ENCODE assay signal across 8 cellular contexts in the genomic region with DNA sequence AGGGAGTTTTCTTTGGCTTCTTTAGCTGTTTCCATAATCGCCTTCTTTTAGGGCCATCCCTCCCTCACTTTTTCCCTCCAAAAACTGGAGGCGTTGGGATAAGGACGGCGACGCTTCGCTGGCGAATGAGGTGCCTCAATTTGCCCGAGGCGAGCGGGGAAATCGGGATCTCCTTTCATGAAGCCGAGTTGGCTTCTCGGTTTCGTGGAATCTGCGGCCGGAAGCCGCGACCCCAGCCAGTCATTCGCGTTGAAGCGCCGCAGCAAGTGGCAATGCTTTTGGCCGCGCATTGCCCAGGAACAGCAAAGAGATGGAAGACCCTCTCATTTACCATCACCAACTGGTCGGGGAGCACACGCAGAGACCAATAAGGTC. TPM values are rescaled to one million over a fixed set of nuclear protein-coding genes. Genes with fewer than 3 reads are reported as not detected.
DNase-seq lines count a peak whose midpoint lies in the region; ATAC-seq and TF ChIP-seq lines count a peak whose summit lies in the region.

No MANE protein-coding gene starts in this region.

- H3K4me2 ChIP-seq in smooth muscle cell = peak overlapping the region; percentile 97

- POLR2A ChIA-PET in RWPE1 (lab: Yijun Ruan, JAX; ENCODE audit: low non-redundant PET) = no interaction called here

- DNase-seq in NCI-H1105 treated with DMSO at 0.1 percent for 48 hours (lab: John Stamatoyannopoulos, UW) = peak; percentile 66
- no peak for DNase-seq in NCI-H1105 (lab: John Stamatoyannopoulos, UW)
- no peak for DNase-seq in RWPE1 (ENCODE audit: low spot score)
- DNase-seq in smooth muscle cell (lab: John Stamatoyannopoulos, UW; ENCODE audit: unreplicated experiment) = no peak
- no peak for DNase-seq in NCI-H1694 (lab: John Stamatoyannopoulos, UW)
- no peak for DNase-seq in effector CD8-positive, alpha-beta T cell (lab: John Stamatoyannopoulos, UW)

- H3K27ac ChIP-seq in RWPE1 (peak overlapping the region; percentile 52), gastroesophageal sphincter (peak overlapping the region in 1 of 4 donors; percentile 47), smooth muscle cell (ENCODE audit: low read depth) (no peak overlapping the region)

- CTCF ChIA-PET in RWPE1 (lab: Yijun Ruan, JAX) = interaction anchor here (0.6 to 1.4 kb wide), 3 partner anchors 9 to 160 kb away, joined by 3 to 11 read pairs (median 4); no protein-coding TSS in a partner anchor

- H3K27me3 ChIP-seq in gastroesophageal sphincter (peaks cover 94% of the 10 kb centered on the region), smooth muscle cell (ENCODE audit: low read depth) (peaks cover 87% of the 10 kb centered on the region)

- H3F3A ChIP-seq in smooth muscle cell (ENCODE audit: low read depth) = no peaks in the 10 kb centered on the region

- H2AFZ ChIP-seq in smooth muscle cell (ENCODE audit: low read depth) = peak overlapping the region; percentile 97

- no peak for TF ChIP-seq POLR2A in gastroesophageal sphincter (IDR thresholded peaks at IDR 0.05)

- H3K9me3 ChIP-seq in gastroesophageal sphincter (no peaks in the 10 kb centered on the region), smooth muscle cell (replicated peaks; ENCODE audit: low read depth) (no peaks in the 10 kb centered on the region)

- H4K20me1 ChIP-seq in smooth muscle cell (ENCODE audit: low read depth) = no peaks in the 10 kb centered on the region

- ATAC-seq in gastroesophageal sphincter (no peak), GM19395 (IDR thresholded peaks at IDR 0.05; ENCODE audit: unreplicated experiment) (no peak)

- no peak for TF ChIP-seq EP300 in gastroesophageal sphincter (IDR thresholded peaks at IDR 0.05)

- no peak for TF ChIP-seq CTCF in RWPE1 (conservative IDR thresholded peaks at IDR 0.05; ENCODE audit: low read depth)
- no peak for TF ChIP-seq CTCF in gastroesophageal sphincter (IDR thresholded peaks at IDR 0.05)
- no peak for TF ChIP-seq CTCF in smooth muscle cell (IDR thresholded peaks at IDR 0.05; ENCODE audit: borderline replicate concordance, insufficient read depth, poor library complexity, severe bottlenecking)

- H3K4me1 ChIP-seq in gastroesophageal sphincter (peaks cover 0 to 35% (median 0%) of the 10 kb centered on the region in 3 donors), smooth muscle cell (ENCODE audit: low read depth) (peaks cover 33% of the 10 kb centered on the region)

- WGBS in gastroesophageal sphincter (ENCODE audit: low coverage in 1 of 2), 2 donors = 6% methylated on average over 13 of the region's 26 CpGs; no CpG with 5 or more reads in 1 of the 2 donors
- WGBS in smooth muscle cell (ENCODE audit: low lambda C conversion rate) = under 1% methylated on average over 26 of the region's 26 CpGs

- peak overlapping the region; percentile 53 for H3K9ac ChIP-seq in smooth muscle cell (ENCODE audit: low read depth)

- no peaks in the 10 kb centered on the region for H3K79me2 ChIP-seq in smooth muscle cell (ENCODE audit: low read depth)

- H3K36me3 ChIP-seq in gastroesophageal sphincter (no peaks in the 10 kb centered on the region), smooth muscle cell (ENCODE audit: low read depth) (no peaks in the 10 kb centered on the region)

- peak overlapping the region; percentile 36 to 53 for H3K4me3 ChIP-seq in gastroesophageal sphincter
- H3K4me3 ChIP-seq in smooth muscle cell = peak overlapping the region; percentile 74

RNA-seq across cellular contexts. Expression of gene SIX1, which starts 8.3 kb away (rescaled TPM):
- 1 to 10 TPM in 1 of 4 donors, under 1 TPM in 3; 0.42 to 1.4 (median 0.70) TPM for total RNA-seq in gastroesophageal sphincter
- total RNA-seq in smooth muscle cell = 0.54 TPM in 1 of 2 replicates, not detected in the other
- not detected in 2 replicates for polyA plus RNA-seq in smooth muscle cell
